ENCODE assay signal across 24 cellular contexts in the genomic region with DNA sequence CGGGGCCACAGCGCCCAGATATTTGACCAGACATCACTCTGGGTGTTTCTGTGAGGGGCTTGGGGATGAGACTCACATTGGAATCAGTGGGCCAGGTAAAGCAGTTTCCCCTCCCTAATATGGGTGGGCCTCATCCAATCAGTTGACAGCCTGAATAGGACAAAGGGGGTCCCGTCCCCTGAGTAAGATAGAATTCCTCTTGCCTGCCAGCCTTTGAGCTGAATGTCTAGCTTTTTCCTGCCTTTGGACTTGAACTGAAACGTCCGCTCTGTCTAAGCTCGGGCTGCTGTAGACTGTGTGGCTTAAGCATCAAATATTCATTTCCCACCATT.
"Had no signal": no experiment of that assay in that cellular context is flagged by ENCODE, and none has a peak within 500 bp of the region (broad histone marks: within the 10 kb centered on the region; RNA-seq: fewer than 3 reads in every experiment).

No MANE protein-coding gene starts in this region.

- H3K4me3 ChIP-seq: dorsolateral prefrontal cortex, gastrocnemius medialis, left lung, prostate gland, right atrium auricular region, smooth muscle cell, stomach, thyroid gland, vagina had no signal

- H3K4me2 ChIP-seq: smooth muscle cell had no signal

- H3K4me1 ChIP-seq: gastrocnemius medialis, prostate gland, right atrium auricular region had no signal

- ATAC-seq: esophagus mucosa; gastrocnemius medialis; left cardiac atrium; left lung; natural killer cell; sciatic nerve; stimulated activated effector memory CD8-positive, alpha-beta T cell treated with anti-CD3 and anti-CD28 coated beads, Interleukin-12 subunit alpha, Interleukin-12 subunit beta, amount 100 ng/mL, for 72 hours had no signal

- H3K27me3 ChIP-seq: neutrophil, right atrium auricular region, thyroid gland, vagina had no signal

- H3K36me3 ChIP-seq: gastrocnemius medialis, left lung, neutrophil, prostate gland, right atrium auricular region, stomach, thyroid gland, vagina had no signal

- H3K27ac ChIP-seq: dorsolateral prefrontal cortex, epithelial cell of prostate, gastrocnemius medialis, left lung, neutrophil, prostate gland, right atrium auricular region, stomach, thyroid gland had no signal

- H3K9me3 ChIP-seq: gastrocnemius medialis, left lung, neutrophil, prostate gland, right atrium auricular region, stomach, thyroid gland, vagina had no signal

- DNase-seq: effector CD8-positive, alpha-beta T cell; endodermal cell; foreskin fibroblast; gastrocnemius medialis; left cardiac atrium; mesendoderm; natural killer cell; stimulated activated CD4-positive, alpha-beta T cell treated with anti-CD3 and anti-CD28 coated beads, Interleukin-2, amount 100 ng/mL, for 24 hours; stimulated activated CD4-positive, alpha-beta T cell treated with anti-CD3 and anti-CD28 coated beads, Interleukin-4, amount 100 ng/mL, for 24 hours; stimulated activated naive CD4-positive, alpha-beta T cell treated with Interleukin-2 at 50 U/mL for 16 hours; thyroid gland; trophoblast cell had no signal
